25 cellular contexts compared by ENCODE assay signal in the genomic region with DNA sequence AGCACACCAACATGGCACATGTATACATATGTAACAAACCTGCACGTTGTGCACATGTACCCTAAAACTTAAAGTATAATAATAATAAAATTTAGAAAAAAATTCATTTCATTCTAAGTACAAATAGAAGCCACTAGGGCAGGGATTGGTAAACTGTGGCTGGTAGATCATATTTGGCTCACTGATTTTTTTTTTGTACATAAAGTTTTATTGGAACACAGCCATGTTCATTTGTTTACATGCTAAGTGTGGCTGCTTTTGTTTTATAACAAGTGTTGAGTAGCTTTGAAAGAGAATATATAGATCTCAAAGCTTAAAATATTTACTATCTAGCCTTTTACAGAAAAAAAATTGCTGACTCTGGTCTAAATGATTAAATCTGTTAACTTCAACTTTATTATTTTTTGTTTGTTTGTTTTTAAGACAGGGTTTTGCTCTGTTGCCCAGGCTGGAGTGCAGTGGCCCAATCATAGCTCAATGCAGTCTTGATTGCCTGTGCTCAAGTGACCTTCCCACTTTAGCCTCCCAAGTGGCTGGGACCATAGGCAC.
"Had no signal": no experiment of that assay in that cellular context is flagged by ENCODE, and none has a peak within 500 bp of the region (broad histone marks: within the 10 kb centered on the region; RNA-seq: fewer than 3 reads in every experiment).

No MANE protein-coding gene starts in this region.

- H3K9me3 ChIP-seq: colonic mucosa, esophagus squamous epithelium, gastrocnemius medialis, heart right ventricle, left lung, lower lobe of right lung, mucosa of descending colon had no signal

- FAIRE-seq: endometrium, islet of Langerhans, keratinocyte had no signal

- ATAC-seq: effector memory CD8-positive, alpha-beta T cell; esophagus mucosa; gastrocnemius medialis; heart right ventricle; left cardiac atrium; left lung; left ventricle myocardium superior; lower lobe of right lung; mucosa of descending colon had no signal

- H3K4me3 ChIP-seq: colonic mucosa, esophagus squamous epithelium, gastrocnemius medialis, heart right ventricle, left lung, lower lobe of right lung, mucosa of descending colon had no signal

- H3K27ac ChIP-seq: colonic mucosa, epithelial cell of prostate, esophagus squamous epithelium, gastrocnemius medialis, heart right ventricle, left lung, lower lobe of right lung had no signal

- H3K27me3 ChIP-seq: colonic mucosa, esophagus squamous epithelium, gastrocnemius medialis, heart right ventricle, left lung had no signal

- DNase-seq: colonic mucosa; cortex of kidney; effector CD8-positive, alpha-beta T cell; effector memory CD8-positive, alpha-beta T cell; endodermal cell; erythroblast; esophagus squamous epithelium; foreskin fibroblast; foreskin melanocyte; gastrocnemius medialis; glutamatergic neuron; head of caudate nucleus; heart right ventricle; hippocampal formation; left cardiac atrium; left lung; left ventricle myocardium superior; lower lobe of right lung; mesenchymal stem cell; mucosa of descending colon had no signal

- H3K36me3 ChIP-seq: colonic mucosa had no signal

- H3K4me1 ChIP-seq: colonic mucosa, esophagus squamous epithelium, gastrocnemius medialis, heart right ventricle, left lung, lower lobe of right lung had no signal
